In the genomic region with DNA sequence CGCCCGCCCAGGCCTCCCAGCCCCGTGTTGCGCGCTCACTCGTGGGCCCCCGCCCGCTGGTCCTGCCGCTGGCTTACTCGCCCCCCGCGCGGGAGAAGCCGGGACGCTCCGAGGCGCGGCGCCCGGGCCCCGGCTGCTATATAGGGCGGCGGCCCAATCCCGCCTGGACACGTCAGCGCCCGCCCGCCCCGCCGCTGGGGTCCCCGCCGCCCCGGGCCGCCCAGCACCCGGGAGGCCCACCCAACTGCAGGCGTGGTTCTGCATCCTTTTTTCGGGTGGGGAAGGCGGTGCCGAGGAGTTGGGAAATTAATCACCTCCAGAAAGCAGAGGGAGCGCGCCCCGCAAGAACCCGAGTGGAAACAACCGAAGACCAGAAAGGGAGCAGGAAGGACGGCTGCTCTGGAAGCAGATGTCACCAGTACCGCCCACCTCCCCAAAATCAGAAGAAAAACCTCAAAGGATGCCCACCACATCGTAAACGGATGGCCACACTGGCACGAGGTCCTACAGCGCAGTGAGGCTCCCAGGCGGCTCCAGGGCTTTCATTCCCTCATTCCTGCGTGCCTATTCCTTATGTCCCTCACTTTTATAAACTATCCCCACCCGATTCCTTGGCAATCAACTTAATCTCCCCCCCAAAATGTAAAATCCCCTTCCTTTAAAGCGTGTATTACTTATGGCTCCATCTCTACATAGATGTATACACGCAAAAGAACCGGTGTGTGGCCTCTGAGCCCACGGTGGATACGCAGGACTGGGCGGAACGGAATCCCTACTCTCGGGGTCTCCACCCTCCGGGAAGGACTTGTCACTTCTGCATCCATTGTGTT, we compare ENCODE assay signal across 8 cellular contexts. TPM values are rescaled to one million over a fixed set of nuclear protein-coding genes. Genes with fewer than 3 reads are reported as not detected.
DNase-seq lines count a peak whose midpoint lies in the region; ATAC-seq and TF ChIP-seq lines count a peak whose summit lies in the region.

No MANE protein-coding gene starts in this region.

- WGBS in lung, 2 donors: 12 to 16% methylated on average over 54 to 62 of the region's 62 CpGs

- TF ChIP-seq CTCF in Caco-2 (IDR thresholded peaks at IDR 0.05; ENCODE audit: insufficient read depth in 1 of 2, low read depth in 1 of 2, low read length in 1 of 2, severe bottlenecking in 1 of 2, unreplicated experiment in 1 of 2) (no peak), LNCaP clone FGC (IDR thresholded peaks at IDR 0.05; ENCODE audit: control insufficient read depth, extremely low read depth, insufficient read depth) (no peak), lung (IDR thresholded peaks at IDR 0.05; ENCODE audit: control extremely low read depth, extremely low read depth) (no peak)

- peaks cover 38% of the 10 kb centered on the region for H3K4me1 Mint-ChIP-seq in Caco-2 (ENCODE audit: low read depth, unreplicated experiment)

- ATAC-seq in GM21381 (IDR thresholded peaks at IDR 0.05; ENCODE audit: unreplicated experiment) (peak; percentile 58), lung (ENCODE audit: insufficient read depth, low FRiP score) (peak; percentile 42)

- H3K36me3 ChIP-seq in Caco-2 (ENCODE audit: control insufficient read depth, insufficient read depth, low read length) (no peaks in the 10 kb centered on the region), lung (ENCODE audit: control insufficient read depth in 2 of 2, insufficient read depth in 2 of 2, low read length in 2 of 2) (peaks cover 0 to 3% of the 10 kb centered on the region in 2 donors)

- H3K36me3 Mint-ChIP-seq in Caco-2 (ENCODE audit: insufficient read depth, unreplicated experiment): peaks cover 50% of the 10 kb centered on the region

- DNase-seq in Caco-2 (peak; percentile 42 to 69), LNCaP clone FGC (ENCODE audit: low read depth) (no peak), ecto neural progenitor cell (ENCODE audit: low spot score) (peak; percentile 67), lung (ENCODE audit: low spot score) (peak; percentile 50), NCI-H2107 treated with DMSO at 0.1 percent for 48 hours (lab: John Stamatoyannopoulos, UW; ENCODE audit: unreplicated experiment) (no peak)
- peak; percentile 42 to 53 for DNase-seq in activated CD4-positive, alpha-beta T cell treated with anti-CD3 and anti-CD28 coated beads, Interleukin-2, amount 50 U/mL, for 48 hours
- DNase-seq in stimulated activated CD8-positive, alpha-beta memory T cell treated with anti-CD3 and anti-CD28 coated beads, Interleukin-12 subunit alpha, Interleukin-12 subunit beta, amount 100 ng/mL, for 4 hours (ENCODE audit: low read depth): peak; percentile 40

- intact Hi-C loops in Caco-2 (cut with micrococcal nuclease; ENCODE audit: unreplicated experiment): loop anchor here (2.0 kb wide), 1 partner anchor 42 kb away; a partner anchor contains a TSS

- H3K27ac Mint-ChIP-seq in Caco-2 (ENCODE audit: unreplicated experiment): no peak overlapping the region

- H3K9me3 ChIP-seq in Caco-2 (no peaks in the 10 kb centered on the region), lung (ENCODE audit: control insufficient read depth in 2 of 2, insufficient read depth in 1 of 2, low read length in 1 of 2) (no peaks in the 10 kb centered on the region)

- peaks cover 9% of the 10 kb centered on the region for H3K9me3 Mint-ChIP-seq in Caco-2 (ENCODE audit: unreplicated experiment)

- peak overlapping the region; percentile 61 for H3K4me3 Mint-ChIP-seq in Caco-2 (ENCODE audit: unreplicated experiment)

- peak overlapping the region; percentile 84 to 94 for H3K27ac ChIP-seq in lung (ENCODE audit: low read depth in 1 of 2, low read length in 1 of 2)

- H3K4me1 ChIP-seq in Caco-2: peaks cover 11% of the 10 kb centered on the region; the same call in 1 of the 2 replicates
- peaks cover 11 to 13% of the 10 kb centered on the region in 2 donors for H3K4me1 ChIP-seq in lung (ENCODE audit: control insufficient read depth in 2 of 2, insufficient read depth in 2 of 2, low read length in 2 of 2)

- CTCF ChIA-PET in Caco-2 (lab: Charles Lee): no interaction called here

- POLR2A ChIA-PET in Caco-2 (lab: Charles Lee): no interaction called here

- H3K4me3 ChIP-seq in Caco-2 (ENCODE audit: low read depth, low read length) (peak overlapping the region; percentile 49), LNCaP clone FGC (ENCODE audit: low read depth, low read length) (peak overlapping the region; percentile 69), lung (peak overlapping the region; percentile 30)

- TSS peak; percentile 61 for BruUV-seq in Caco-2 (replicated peaks; lab: Mats Ljungman, UMichigan)

- no peaks in the 10 kb centered on the region for H3K27me3 ChIP-seq in Caco-2 (replicated peaks; ENCODE audit: control insufficient read depth, insufficient read depth, low read length)
- no peaks in the 10 kb centered on the region for H3K27me3 ChIP-seq in lung (ENCODE audit: control insufficient read depth, insufficient read depth)

- H3K27me3 Mint-ChIP-seq in Caco-2 (ENCODE audit: insufficient read depth, unreplicated experiment): no peaks in the 10 kb centered on the region

RNA-seq across cellular contexts. Expression of a gene that starts 42.5 kb away (rescaled TPM):
- total RNA-seq in Caco-2 (2022) (350 and 379 TPM in 2 replicates), lung (100 to 1,000 TPM; 415 to 595 TPM)
- polyA plus RNA-seq in lung: 100 to 1,000 TPM; 165 to 216 TPM

RNA-seq across cellular contexts. Expression of a gene that starts 42.8 kb away (rescaled TPM):
- total RNA-seq in Caco-2 (2022) (209 TPM in 2 replicates), lung (100 to 1,000 TPM; 337 to 755 TPM)
- polyA plus RNA-seq in lung: 100 to 1,000 TPM; 114 to 178 TPM

Comparison
In these comparisons a context has a peak if more than half of its experiments do, and no peak if none do; other contexts are left out.
1. DNase-seq: peak in Caco-2 (2 of 2), activated CD4-positive, alpha-beta T cell treated with anti-CD3 and anti-CD28 coated beads, Interleukin-2, amount 50 U/mL, for 48 hours (2 of 2), ecto neural progenitor cell (single experiment), lung (single experiment) and stimulated activated CD8-positive, alpha-beta memory T cell treated with anti-CD3 and anti-CD28 coated beads, Interleukin-12 subunit alpha, Interleukin-12 subunit beta, amount 100 ng/mL, for 4 hours (single experiment); none in LNCaP clone FGC (single experiment) and NCI-H2107 treated with DMSO at 0.1 percent for 48 hours (single experiment).
2. Peak in every context shown above with its lines, with median percentiles within 50 percentile points of each other: H3K4me3 ChIP-seq.